ENCODE assay signal across 14 cellular contexts in the genomic region with DNA sequence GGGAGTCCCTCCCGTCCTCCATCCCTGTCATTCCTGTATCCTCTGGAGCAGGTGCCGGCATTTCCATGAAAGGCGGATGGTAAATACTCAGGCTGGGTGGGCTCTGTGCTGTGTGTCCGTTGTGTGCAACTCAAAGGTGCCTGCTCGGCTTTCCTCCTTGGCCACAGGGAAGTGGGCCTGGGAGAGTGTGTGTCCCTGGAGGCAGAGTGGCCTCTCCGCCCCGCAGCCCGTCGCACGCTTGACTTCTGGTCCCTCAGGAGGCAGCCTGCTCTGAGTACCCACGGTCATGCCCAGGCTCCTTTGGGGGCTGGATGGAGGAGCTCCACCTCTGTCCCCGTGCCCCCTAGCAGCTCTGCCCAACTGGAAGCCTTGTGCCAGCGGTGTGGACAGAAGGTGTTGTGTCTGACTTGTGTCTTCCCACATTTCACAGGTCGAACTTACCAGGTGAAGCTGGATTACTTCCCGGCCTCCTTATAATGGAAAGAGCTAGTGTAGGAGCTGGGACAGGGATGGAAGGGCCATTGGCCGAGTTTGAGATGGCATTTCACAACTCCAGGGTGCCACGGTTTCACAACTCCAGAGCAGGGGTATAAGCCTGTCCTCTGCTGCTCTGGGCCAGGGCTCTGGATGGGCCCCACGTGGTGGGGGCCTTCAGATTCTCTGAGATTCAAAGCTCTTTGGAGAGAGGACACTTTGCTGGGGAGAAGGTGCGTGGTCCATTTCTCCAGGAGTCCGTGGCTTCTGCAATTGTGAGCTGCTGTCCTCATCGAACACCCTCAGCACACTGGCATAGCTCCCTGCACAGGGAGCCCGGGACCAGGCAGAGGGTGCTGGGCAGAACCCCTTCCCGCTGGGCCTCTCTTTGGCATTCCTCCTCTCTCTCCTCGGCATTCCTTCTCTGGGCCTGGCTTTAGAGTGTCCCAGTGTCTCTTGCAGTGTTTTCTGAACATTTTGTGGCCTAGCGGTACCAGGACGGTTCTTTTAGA.
"Had no signal": no experiment of that assay in that cellular context is flagged by ENCODE, and none has a peak within 500 bp of the region (broad histone marks: within the 10 kb centered on the region; RNA-seq: fewer than 3 reads in every experiment).

No MANE protein-coding gene starts in this region.

- ATAC-seq: activated T-cell treated with anti-CD3 and anti-CD28 coated beads, Interleukin-2, amount 50 U/mL, for 4 hours; foreskin keratinocyte; left colon; right lobe of liver; stimulated activated naive CD8-positive, alpha-beta T cell treated with anti-CD3 and anti-CD28 coated beads, Interleukin-15, Interleukin-2, amounts not matched to agents 100 U/mL and 50 U/mL, for 24 hours had no signal

- H3K27me3 ChIP-seq: ascending aorta, neutrophil, right lobe of liver, uterus had no signal

- DNase-seq: activated CD4-positive, alpha-beta T cell treated with anti-CD3 and anti-CD28 coated beads for 4 hours; activated effector memory CD4-positive, alpha-beta T cell treated with anti-CD3 and anti-CD28 coated beads, Interleukin-2, amount 50 U/mL, for 16 hours; activated T-cell treated with anti-CD3 and anti-CD28 coated beads, Interleukin-2, amount 50 U/mL, for 4 hours; foreskin keratinocyte; left colon; SK-N-SH; stimulated activated CD4-positive, alpha-beta T cell treated with anti-CD3 and anti-CD28 coated beads, Interleukin-12 subunit alpha, Interleukin-12 subunit beta, amount 100 ng/mL, for 4 hours; stimulated activated naive CD8-positive, alpha-beta T cell treated with anti-CD3 and anti-CD28 coated beads, Interleukin-15, Interleukin-2, amounts not matched to agents 100 U/mL and 50 U/mL, for 24 hours; T-helper 1 cell; uterus had no signal

- H3K9me3 ChIP-seq: ascending aorta, right lobe of liver, SK-N-SH, thoracic aorta, uterus had no signal

- H3K4me3 ChIP-seq: ascending aorta, right lobe of liver, thoracic aorta, uterus had no signal

- H3K9me2 ChIP-seq: SK-N-SH had no signal

- H3K4me1 ChIP-seq: ascending aorta, foreskin keratinocyte, right lobe of liver, uterus had no signal

- H3K9ac ChIP-seq: SK-N-SH had no signal

- H3K27ac ChIP-seq: ascending aorta, foreskin keratinocyte, neutrophil, right lobe of liver, thoracic aorta, uterus had no signal

- H3K36me3 ChIP-seq: ascending aorta, neutrophil, right lobe of liver, thoracic aorta, uterus had no signal

- H3K4me2 ChIP-seq: SK-N-SH had no signal
